20 cellular contexts compared by ENCODE assay signal in the genomic region with DNA sequence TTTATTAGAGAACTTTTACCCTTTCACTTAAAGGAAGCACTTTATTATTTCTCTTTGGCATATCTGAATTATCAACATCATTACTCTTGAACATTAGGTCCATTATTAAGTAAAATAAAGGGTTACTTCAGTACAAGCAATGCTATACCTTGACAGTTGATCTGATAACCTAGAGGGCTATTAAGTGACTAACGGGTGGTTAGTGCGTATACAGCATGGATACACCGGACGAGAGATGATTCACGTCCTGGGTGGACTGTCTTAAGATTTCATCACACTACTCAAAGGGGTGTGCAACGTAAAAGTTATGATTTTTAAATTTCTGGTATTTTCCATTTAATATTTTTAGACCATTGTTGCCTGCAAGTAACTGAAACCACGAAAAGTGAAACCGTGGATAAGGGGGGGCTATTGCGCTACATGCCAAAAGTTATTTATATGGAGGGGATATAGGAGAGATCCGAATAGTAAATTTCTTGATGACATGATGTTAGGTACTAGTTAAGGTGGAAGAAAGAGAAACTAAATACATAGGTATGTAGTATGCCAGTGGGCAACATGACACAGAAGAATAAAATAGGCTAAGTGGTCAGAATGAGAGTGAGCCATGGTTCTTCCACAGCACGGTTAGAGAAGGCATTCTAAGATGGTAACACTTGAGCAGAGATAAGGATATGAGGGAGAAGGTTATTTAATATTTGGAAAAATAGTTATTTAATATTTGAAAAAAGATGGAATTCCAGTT.
DNase-seq lines count a peak whose midpoint lies in the region; ATAC-seq and TF ChIP-seq lines count a peak whose summit lies in the region.
"Had no signal": no experiment of that assay in that cellular context is flagged by ENCODE, and none has a peak within 500 bp of the region (broad histone marks: within the 10 kb centered on the region; RNA-seq: fewer than 3 reads in every experiment).

No MANE protein-coding gene starts in this region.

- H3K4me3 ChIP-seq in RWPE2 (ENCODE audit: severe bottlenecking) (no peak overlapping the region), epithelial cell of esophagus (ENCODE audit: low read length) (no peak overlapping the region), skeletal muscle satellite cell (ENCODE audit: low read length) (no peak overlapping the region)
- H3K4me3 ChIP-seq: thoracic aorta had no signal

- no peaks in the 10 kb centered on the region for H3K27me3 Mint-ChIP-seq in T-helper 17 cell

- H3K27ac Mint-ChIP-seq in T-helper 17 cell: no peak overlapping the region
- H3K27ac Mint-ChIP-seq: activated T-helper 1 cell treated with anti-CD3 and anti-CD28 coated beads, Interleukin-12 subunit alpha, Interleukin-12 subunit beta, Interleukin-2, Interleukin-4 antibody, amounts not matched to agents 30 ng/mL and 10 ng/mL and 1 ng/mL, durations not matched to agents 14 hours and 24 hours and 36 hours; immature natural killer cell had no signal

- no peak overlapping the region for H3K4me3 Mint-ChIP-seq in T-helper 17 cell
- H3K4me3 Mint-ChIP-seq: activated T-helper 1 cell treated with anti-CD3 and anti-CD28 coated beads, Interleukin-12 subunit alpha, Interleukin-12 subunit beta, Interleukin-2, Interleukin-4 antibody, amounts not matched to agents 30 ng/mL and 10 ng/mL and 1 ng/mL, durations not matched to agents 14 hours and 24 hours and 36 hours; immature natural killer cell had no signal

- peak overlapping the region; percentile 5 for H3K4me2 ChIP-seq in skeletal muscle satellite cell (ENCODE audit: low read length)

- peak overlapping the region; percentile 99 for H3K27ac ChIP-seq in RWPE2 (ENCODE audit: poor library complexity, severe bottlenecking)
- H3K27ac ChIP-seq: thoracic aorta had no signal

- H3K4me1 Mint-ChIP-seq in T-helper 17 cell: no peaks in the 10 kb centered on the region
- H3K4me1 Mint-ChIP-seq: immature natural killer cell had no signal

- H3K36me3 ChIP-seq in RWPE2 (ENCODE audit: low read depth): no peaks in the 10 kb centered on the region
- no peaks in the 10 kb centered on the region for H3K36me3 ChIP-seq in skeletal muscle satellite cell (ENCODE audit: insufficient read depth, low read length)
- H3K36me3 ChIP-seq: thoracic aorta had no signal

- H3K27me3 ChIP-seq in RWPE2 (ENCODE audit: insufficient read depth, poor library complexity, severe bottlenecking): no peaks in the 10 kb centered on the region
- H3K27me3 ChIP-seq in skeletal muscle satellite cell (ENCODE audit: control insufficient read depth, insufficient read depth, low read length): no peaks in the 10 kb centered on the region

- no peaks in the 10 kb centered on the region for H3K9me3 ChIP-seq in RWPE2 (ENCODE audit: severe bottlenecking)
- no peaks in the 10 kb centered on the region for H3K9me3 ChIP-seq in skeletal muscle satellite cell (replicated peaks; ENCODE audit: low read length)
- H3K9me3 ChIP-seq in T-helper 17 cell (ENCODE audit: control insufficient read depth, low read length, poor library complexity, severe bottlenecking): no peaks in the 10 kb centered on the region
- H3K9me3 ChIP-seq: thoracic aorta had no signal

- H3K4me1 ChIP-seq in RWPE2 (ENCODE audit: insufficient read depth, poor library complexity, severe bottlenecking): peaks cover 89% of the 10 kb centered on the region
- peaks cover 49% of the 10 kb centered on the region for H3K4me1 ChIP-seq in skeletal muscle satellite cell (ENCODE audit: control insufficient read depth, insufficient read depth, low read length)

- H3K9ac ChIP-seq in skeletal muscle satellite cell (ENCODE audit: low read depth, low read length): no peak overlapping the region

- TF ChIP-seq CTCF in RWPE2 (IDR thresholded peaks at IDR 0.05; ENCODE audit: poor library complexity, severe bottlenecking) (no peak), epithelial cell of esophagus (IDR thresholded peaks at IDR 0.05; ENCODE audit: insufficient read depth, low read depth, low read length, missing control alignments) (no peak)

- peak; percentile 51 for DNase-seq in HCEC 1CT
- DNase-seq in RWPE2 (ENCODE audit: low spot score): peak; percentile 76
- DNase-seq in epithelial cell of esophagus (ENCODE audit: low read depth): peak; percentile 91
- no peak for DNase-seq in T-helper 17 cell
- DNase-seq in COLO829 (ENCODE audit: low spot score): no peak
- no peak for DNase-seq in NCI-H2107 (lab: John Stamatoyannopoulos, UW)
- DNase-seq: activated CD4-positive, CD25-positive, alpha-beta regulatory T cell; central memory CD4-positive, alpha-beta T cell; H7; head of caudate nucleus; immature natural killer cell; NCI-H1417; NCI-H748 treated with DMSO at 0.1 percent for 48 hours; nucleus accumbens; retina; T-helper 9 cell had no signal

- no peaks in the 10 kb centered on the region for H3K36me3 Mint-ChIP-seq in T-helper 17 cell (ENCODE audit: low read depth)
- H3K36me3 Mint-ChIP-seq: immature natural killer cell had no signal

- ATAC-seq in RWPE2 (ENCODE audit: low read depth) (peak; percentile 85), T-helper 17 cell (no peak)
- ATAC-seq: esophagus mucosa had no signal

Comparison
In these comparisons a context has a peak if more than half of its experiments do, and no peak if none do; other contexts are left out.
1. DNase-seq: peak in HCEC 1CT (single experiment), RWPE2 (single experiment) and epithelial cell of esophagus (single experiment); none in T-helper 17 cell (0 of 3), COLO829 (single experiment) and NCI-H2107 (single experiment).